15 cellular contexts compared by ENCODE assay signal in the genomic region with DNA sequence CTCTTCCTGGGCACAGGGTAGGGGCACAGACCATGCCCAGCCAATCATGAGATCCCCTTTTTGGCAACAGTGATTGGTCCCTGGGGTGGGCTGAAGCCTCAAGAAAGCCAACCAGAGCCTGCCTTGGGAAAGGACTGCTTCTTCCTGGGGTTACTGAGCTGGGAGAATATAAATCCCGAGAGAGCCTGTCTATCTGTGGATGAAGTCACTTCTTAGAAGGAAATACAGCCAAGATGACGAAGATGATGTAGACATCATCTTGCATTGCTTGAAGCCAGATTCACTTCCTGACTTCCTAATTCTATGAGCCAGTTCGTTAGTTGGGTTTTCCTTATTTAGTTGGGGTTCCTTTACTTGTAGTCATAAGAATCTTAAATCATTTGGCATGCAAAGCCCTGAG. TPM values are rescaled to one million over a fixed set of nuclear protein-coding genes. Genes with fewer than 3 reads are reported as not detected.
A peak's percentile ranks its signal among the peaks of the same experiment; 100 is the strongest.
DNase-seq lines count a peak whose midpoint lies in the region; ATAC-seq, FAIRE-seq and TF ChIP-seq lines count a peak whose summit lies in the region.
"Had no signal": no experiment of that assay in that cellular context is flagged by ENCODE, and none has a peak within 500 bp of the region (broad histone marks: within the 10 kb centered on the region; RNA-seq: fewer than 3 reads in every experiment).

No MANE protein-coding gene starts in this region.

- no peak overlapping the region for H3K4me3 ChIP-seq in bronchial epithelial cell (ENCODE audit: low read depth, low read length)
- H3K4me3 ChIP-seq in right cardiac atrium (ENCODE audit: low read length) = peak overlapping the region; percentile 9
- H3K4me3 ChIP-seq in endodermal cell (ENCODE audit: low read length) = no peak overlapping the region

- no peak for FAIRE-seq in HTR-8/SVneo (lab: Jason Lieb, UNC)
- no peak for FAIRE-seq in bronchial epithelial cell (lab: Jason Lieb, UNC)

- intact Hi-C loops in right cardiac atrium (cut with DNase I) (no loop called here), CD14-positive monocyte (cut with micrococcal nuclease) (no loop called here)

- TF ChIP-seq CTCF in bronchial epithelial cell (IDR thresholded peaks at IDR 0.05; ENCODE audit: insufficient read depth, low read length, severe bottlenecking) = no peak
- no peak for TF ChIP-seq CTCF in endodermal cell (conservative IDR thresholded peaks at IDR 0.05)
- TF ChIP-seq CTCF in CD14-positive monocyte (IDR thresholded peaks at IDR 0.05) = no peak

- ATAC-seq in right cardiac atrium (peak; percentile 24 to 56), GM19328 (IDR thresholded peaks at IDR 0.05; ENCODE audit: unreplicated experiment) (no peak)
- ATAC-seq: activated CD4-positive, alpha-beta T cell treated with anti-CD3 and anti-CD28 coated beads for 36 hours had no signal

- WGBS in right cardiac atrium = 19% methylated on average over 3 of the region's 3 CpGs
- 71 to 90% methylated on average over 1 to 3 of the region's 3 CpGs for WGBS in endodermal cell (ENCODE audit: insufficient coverage in 1 of 2, insufficient read length in 1 of 2), 2 experiments

- H3K27ac Mint-ChIP-seq in endodermal cell = no peak overlapping the region
- H3K27ac Mint-ChIP-seq in CD14-positive monocyte = peak overlapping the region in 1 of 7 donors; percentile 3
- H3K27ac Mint-ChIP-seq: activated CD4-positive, alpha-beta T cell treated with anti-CD3 and anti-CD28 coated beads for 36 hours; activated naive CD8-positive, alpha-beta T cell had no signal

- H3K4me3 Mint-ChIP-seq in endodermal cell = no peak overlapping the region
- peak overlapping the region in 1 of 2 donors; percentile 35 for H3K4me3 Mint-ChIP-seq in CD14-positive monocyte
- H3K4me3 Mint-ChIP-seq: activated CD4-positive, alpha-beta T cell treated with anti-CD3 and anti-CD28 coated beads for 36 hours; activated naive CD8-positive, alpha-beta T cell; IgD-negative memory B cell had no signal

- H3K36me3 Mint-ChIP-seq in endodermal cell (ENCODE audit: low read depth) (no peaks in the 10 kb centered on the region), CD14-positive monocyte (no peaks in the 10 kb centered on the region)
- H3K36me3 Mint-ChIP-seq: activated naive CD8-positive, alpha-beta T cell; IgD-negative memory B cell had no signal

- H3K27me3 Mint-ChIP-seq in endodermal cell (ENCODE audit: insufficient read depth) = no peaks in the 10 kb centered on the region
- H3K27me3 Mint-ChIP-seq in CD14-positive monocyte (ENCODE audit: low read depth in 3 of 3) = peaks cover 5 to 8% (median 6%) of the 10 kb centered on the region in 3 donors

- H3K9me3 ChIP-seq in right cardiac atrium (ENCODE audit: control insufficient read depth, low read length) (no peaks in the 10 kb centered on the region), endodermal cell (ENCODE audit: control insufficient read depth, low read length) (no peaks in the 10 kb centered on the region)

- DNase-seq in A172 (ENCODE audit: low spot score) (peak; percentile 89), HTR-8/SVneo (ENCODE audit: insufficient read length, low spot score) (peak; percentile 73), bronchial epithelial cell (ENCODE audit: low read depth) (peak; percentile 77), right cardiac atrium (peak in 2 of 3 donors; percentile 56 to 61), amygdala (lab: John Stamatoyannopoulos, UW) (no peak), endodermal cell (no peak), CD14-positive monocyte (ENCODE audit: low spot score) (no peak)
- DNase-seq: activated CD4-positive, alpha-beta T cell treated with anti-CD3 and anti-CD28 coated beads for 36 hours; AML-193; head of caudate nucleus; NCI-H2081 treated with DMSO at 0.1 percent for 48 hours; RPMI8226 had no signal

- no peaks in the 10 kb centered on the region for H3K27me3 ChIP-seq in bronchial epithelial cell (ENCODE audit: control insufficient read depth, insufficient read depth, low read length)
- H3K27me3 ChIP-seq in right cardiac atrium (ENCODE audit: control insufficient read depth, insufficient read depth) = no peaks in the 10 kb centered on the region
- H3K27me3 ChIP-seq in endodermal cell (ENCODE audit: control insufficient read depth, insufficient read depth, low read length, poor library complexity, severe bottlenecking) = no peaks in the 10 kb centered on the region

- H3K4me1 Mint-ChIP-seq in endodermal cell (peaks cover 43% of the 10 kb centered on the region), CD14-positive monocyte (peaks cover 31% of the 10 kb centered on the region)
- H3K4me1 Mint-ChIP-seq: activated CD4-positive, alpha-beta T cell treated with anti-CD3 and anti-CD28 coated beads for 36 hours had no signal

- H3K36me3 ChIP-seq in bronchial epithelial cell (ENCODE audit: control insufficient read depth, insufficient read depth, low read length) = no peaks in the 10 kb centered on the region
- no peaks in the 10 kb centered on the region for H3K36me3 ChIP-seq in endodermal cell (ENCODE audit: control insufficient read depth, insufficient read depth, low read length)

- H3K4me1 ChIP-seq in right cardiac atrium (ENCODE audit: control insufficient read depth, insufficient read depth, low read length) (peaks cover 15% of the 10 kb centered on the region), endodermal cell (ENCODE audit: control insufficient read depth, insufficient read depth, low read length) (peaks cover 21% of the 10 kb centered on the region)

- no peak overlapping the region for H3K9ac ChIP-seq in endodermal cell (ENCODE audit: extremely low read depth, low read length, poor library complexity, severe bottlenecking)

- H3K27ac ChIP-seq in right cardiac atrium (ENCODE audit: low read length) (peak overlapping the region; percentile 99), endodermal cell (ENCODE audit: low read depth, low read length) (no peak overlapping the region)

- H3K9me3 Mint-ChIP-seq in endodermal cell = no peaks in the 10 kb centered on the region
- no peaks in the 10 kb centered on the region for H3K9me3 Mint-ChIP-seq in CD14-positive monocyte
- H3K9me3 Mint-ChIP-seq: IgD-negative memory B cell had no signal

RNA-seq across cellular contexts. Expression of gene PWWP2A, which starts 50.1 kb away (rescaled TPM):
- 17.7 and 21.0 TPM in 2 replicates for total RNA-seq in A172 (2014; rRNA removed; shearing (Covaris generic))
- 10.8 and 13.1 TPM in 2 replicates for total RNA-seq in bronchial epithelial cell
- total RNA-seq in right cardiac atrium = 10 to 100 TPM; 11.6 to 18.2 (median 14.4) TPM
- 4.5 TPM for polyA plus RNA-seq in right cardiac atrium
- total RNA-seq in endodermal cell = 10 to 100 TPM; 51.0 to 52.6 TPM
- polyA plus RNA-seq in endodermal cell (2013, experiment 1 of 2) = 26.9 TPM
- polyA plus RNA-seq in endodermal cell (2013, experiment 2 of 2) = 29.1 TPM
- polyA plus RNA-seq in CD14-positive monocyte = 10 to 100 TPM; 18.8 to 18.9 TPM

RNA-seq across cellular contexts. Expression of gene FABP6, which starts 60.0 kb away (rescaled TPM):
- total RNA-seq in A172 (2014; rRNA removed; shearing (Covaris generic)) = 0.17 and 1.5 TPM in 2 replicates
- total RNA-seq in bronchial epithelial cell (0.77 TPM in 1 of 2 replicates, not detected in the other), right cardiac atrium (not detected), endodermal cell (1 to 10 TPM in 1 of 2 donors, under 1 TPM in 1; 0.37 to 1.9 TPM)
- polyA plus RNA-seq in right cardiac atrium (0.68 TPM), CD14-positive monocyte (not detected)
- 1.1 TPM for polyA plus RNA-seq in endodermal cell (2013, experiment 1 of 2)
- polyA plus RNA-seq in endodermal cell (2013, experiment 2 of 2) = not detected
- total RNA-seq: activated CD4-positive, alpha-beta T cell treated with anti-CD3 and anti-CD28 coated beads for 36 hours had no signal
- polyA plus RNA-seq: IgD-negative memory B cell had no signal

Comparison
In these comparisons a context has a peak if more than half of its experiments do, and no peak if none do; other contexts are left out.
1. DNase-seq: peak in A172 (single experiment), HTR-8/SVneo (single experiment), bronchial epithelial cell (single experiment) and right cardiac atrium (2 of 3); none in amygdala (0 of 56), endodermal cell (single experiment) and CD14-positive monocyte (single experiment).